26 cellular contexts compared by ENCODE assay signal in the genomic region with DNA sequence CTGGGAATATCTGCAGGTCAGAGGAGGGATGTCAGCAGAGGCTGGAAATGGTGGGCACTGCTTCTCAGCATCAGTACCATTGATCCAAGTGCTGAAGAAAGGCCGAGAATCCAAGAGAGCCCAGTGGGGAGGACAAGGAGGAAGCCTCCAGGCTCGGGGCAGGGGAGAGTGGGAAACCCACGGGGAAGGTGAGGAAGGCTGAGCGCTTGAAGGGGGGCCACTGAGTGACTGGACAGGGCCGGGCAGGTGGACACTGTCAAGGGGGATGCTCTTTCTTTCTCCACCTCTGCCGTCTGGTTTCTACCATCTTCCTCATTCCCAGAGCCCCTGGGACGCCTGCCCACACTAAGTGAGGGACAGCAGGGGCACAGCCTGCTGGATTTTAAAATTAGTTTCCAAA.
"Had no signal": no experiment of that assay in that cellular context is flagged by ENCODE, and none has a peak within 500 bp of the region (broad histone marks: within the 10 kb centered on the region; RNA-seq: fewer than 3 reads in every experiment).

No MANE protein-coding gene starts in this region.

- H2AFZ ChIP-seq: parathyroid adenoma had no signal

- H3K4me1 ChIP-seq: parathyroid adenoma, psoas muscle, right lobe of liver, thyroid gland, upper lobe of left lung had no signal

- DNase-seq: nephron progenitor cell; nucleus accumbens; ovary; right cardiac atrium; sigmoid colon; small intestine; stimulated activated CD4-positive, alpha-beta T cell treated with anti-CD3 and anti-CD28 coated beads, Interleukin-15, amount 100 ng/mL, for 24 hours; stimulated activated CD4-positive, alpha-beta T cell treated with anti-CD3 and anti-CD28 coated beads, Interleukin-2, amount 100 ng/mL, for 24 hours; stimulated activated CD4-positive, alpha-beta T cell treated with anti-CD3 and anti-CD28 coated beads, Interleukin-2, amount 100 ng/mL, for 48 hours; stimulated activated CD4-positive, alpha-beta T cell treated with anti-CD3 and anti-CD28 coated beads, Interleukin-4, amount 100 ng/mL, for 24 hours; stimulated activated naive B cell treated with anti-CD40 and anti-IgM and Interleukin-4, amounts not matched to agents 10 μg/mL and 1 μg/mL and 100 μg/mL, for 72 hours; stimulated activated naive CD4-positive, alpha-beta T cell treated with Interleukin-2 at 50 U/mL for 16 hours; stomach; thyroid gland; trophoblast cell; upper lobe of left lung had no signal

- H3K36me3 ChIP-seq: neutrophil, ovary, right lobe of liver, sigmoid colon, stomach, thoracic aorta, thyroid gland, tibial nerve, upper lobe of left lung, vagina had no signal

- H3K9ac ChIP-seq: parathyroid adenoma had no signal

- H3K4me3 ChIP-seq: ovary, psoas muscle, right lobe of liver, sigmoid colon, stomach, thoracic aorta, thyroid gland, tibial nerve, upper lobe of left lung, vagina had no signal

- H3K27me3 ChIP-seq: neutrophil, ovary, right lobe of liver, thyroid gland, tibial nerve, upper lobe of left lung, vagina had no signal

- H3K9me3 ChIP-seq: neutrophil, ovary, right lobe of liver, thoracic aorta, thyroid gland had no signal

- FAIRE-seq: small intestine, urothelium cell line had no signal

- ATAC-seq: natural killer cell treated with Interleukin-12 subunit alpha and Interleukin-12 subunit beta and Interleukin-15 and Interleukin-18, amount 100 ng/mL, for 72 hours; psoas muscle; right cardiac atrium; right lobe of liver; stimulated activated effector memory CD8-positive, alpha-beta T cell treated with anti-CD3 and anti-CD28 coated beads, Interleukin-12 subunit alpha, Interleukin-12 subunit beta, amount 100 ng/mL, for 72 hours; stimulated activated naive B cell treated with anti-CD40 and anti-IgM and Interleukin-4, amounts not matched to agents 10 μg/mL and 1 μg/mL and 100 μg/mL, for 72 hours had no signal

- H3K27ac ChIP-seq: neutrophil, ovary, parathyroid adenoma, psoas muscle, right lobe of liver, sigmoid colon, stomach, thoracic aorta, thyroid gland, tibial nerve, upper lobe of left lung, vagina had no signal

- H3K79me2 ChIP-seq: parathyroid adenoma had no signal
